Comparison of ENCODE assay signal across 27 cellular contexts in the genomic region with DNA sequence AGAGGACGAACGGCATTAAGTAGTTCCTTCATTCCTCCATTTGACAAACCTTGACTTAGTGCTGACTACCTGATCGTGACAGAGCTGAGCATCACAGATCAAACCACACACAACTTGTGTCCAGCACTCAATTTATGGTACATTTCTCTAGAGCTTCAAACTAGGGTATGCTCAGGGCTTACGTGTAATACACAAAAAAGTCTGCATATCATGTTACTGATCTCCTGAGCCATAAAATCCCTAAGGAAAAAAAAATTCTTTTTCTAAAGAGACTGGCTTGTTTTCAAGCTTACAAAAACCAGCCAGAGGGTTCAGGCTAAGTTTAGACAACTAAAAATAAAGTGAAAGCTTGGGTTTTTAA.
"Had no signal": no experiment of that assay in that cellular context is flagged by ENCODE, and none has a peak within 500 bp of the region (broad histone marks: within the 10 kb centered on the region; RNA-seq: fewer than 3 reads in every experiment).

No MANE protein-coding gene starts in this region.

- H3K4me1 Mint-ChIP-seq: activated CD4-positive, alpha-beta memory T cell treated with anti-CD3 and anti-CD28 coated beads, Interleukin-2, amount 10 ng/mL, durations not matched to agents 7 days and 5 days; activated CD4-positive, alpha-beta T cell treated with anti-CD3 and anti-CD28 coated beads, Interleukin-2, amount 10 ng/mL, durations not matched to agents 24 days and 14 days; activated naive CD4-positive, alpha-beta T cell treated with anti-CD3 and anti-CD28 coated beads, Interleukin-2, amount 10 ng/mL, durations not matched to agents 7 days and 5 days; brain; central memory CD8-positive, alpha-beta T cell; T-cell had no signal

- H3K27ac ChIP-seq: left ventricle myocardium inferior, neutrophil, ovary, psoas muscle, right atrium auricular region, upper lobe of left lung, VCaP had no signal

- DNase-seq: activated CD4-positive, alpha-beta memory T cell treated with anti-CD3 and anti-CD28 coated beads, Interleukin-2, amount 10 ng/mL, durations not matched to agents 7 days and 5 days; activated effector memory CD4-positive, alpha-beta T cell treated with Interleukin-2 at 50 U/mL for 16 hours; activated naive CD4-positive, alpha-beta T cell treated with anti-CD3 and anti-CD28 coated beads, Interleukin-2, amount 10 ng/mL, durations not matched to agents 7 days and 5 days; activated T-cell treated with anti-CD3 and anti-CD28 coated beads, Interleukin-2, amount 50 U/mL, for 72 hours; effector CD4-positive, alpha-beta T cell; erythroblast; foreskin fibroblast; immature natural killer cell; kidney glomerular epithelial cell; left ventricle myocardium inferior; ovary; psoas muscle; stimulated activated CD4-positive, alpha-beta T cell treated with anti-CD3 and anti-CD28 coated beads, Interleukin-4, amount 100 ng/mL, for 24 hours; T-cell; testis; upper lobe of left lung had no signal

- H3K9me3 Mint-ChIP-seq: activated CD4-positive, alpha-beta memory T cell treated with anti-CD3 and anti-CD28 coated beads, Interleukin-2, amount 10 ng/mL, durations not matched to agents 7 days and 5 days had no signal

- ATAC-seq: activated CD4-positive, CD25-positive, alpha-beta regulatory T cell treated with anti-CD3 and anti-CD28 coated beads, Interleukin-2, amount 50 U/mL, for 24 hours; activated T-cell treated with anti-CD3 and anti-CD28 coated beads, Interleukin-2, amount 50 U/mL, for 72 hours; natural killer cell treated with Interleukin-12 subunit alpha and Interleukin-12 subunit beta and Interleukin-15 and Interleukin-18, amount 100 ng/mL, for 72 hours; psoas muscle; T-cell had no signal

- H3K9me3 ChIP-seq: neutrophil, psoas muscle, testis had no signal

- H3K4me3 Mint-ChIP-seq: activated CD4-positive, alpha-beta memory T cell treated with anti-CD3 and anti-CD28 coated beads, Interleukin-2, amount 10 ng/mL, durations not matched to agents 7 days and 5 days; activated CD4-positive, alpha-beta T cell treated with anti-CD3 and anti-CD28 coated beads, Interleukin-2, amount 10 ng/mL, durations not matched to agents 24 days and 14 days; activated naive CD4-positive, alpha-beta T cell treated with anti-CD3 and anti-CD28 coated beads, Interleukin-2, amount 10 ng/mL, durations not matched to agents 7 days and 5 days; activated T-cell treated with anti-CD3 and anti-CD28 coated beads, Interleukin-2, amount 50 U/mL, for 72 hours; brain; central memory CD8-positive, alpha-beta T cell; immature natural killer cell; natural killer cell treated with Interleukin-12 subunit alpha and Interleukin-12 subunit beta and Interleukin-15 and Interleukin-18, amount 100 ng/mL, for 72 hours; stimulated activated naive CD8-positive, alpha-beta T cell treated with anti-CD3 and anti-CD28 coated beads, Interleukin-15, Interleukin-2, amounts not matched to agents 100 ng/mL and 50 ng/mL, for 24 hours; T-cell; T-helper 2 cell treated with Interferon-gamma antibody and Interleukin-4, amounts not matched to agents 5 μg/mL and 100 μg/mL, for 36 hours had no signal

- FAIRE-seq: endometrium had no signal

- H3K27ac Mint-ChIP-seq: activated CD4-positive, alpha-beta memory T cell treated with anti-CD3 and anti-CD28 coated beads, Interleukin-2, amount 10 ng/mL, durations not matched to agents 7 days and 5 days; activated CD4-positive, alpha-beta T cell treated with anti-CD3 and anti-CD28 coated beads, Interleukin-2, amount 10 ng/mL, durations not matched to agents 24 days and 14 days; activated naive CD4-positive, alpha-beta T cell treated with anti-CD3 and anti-CD28 coated beads, Interleukin-2, amount 10 ng/mL, durations not matched to agents 7 days and 5 days; activated T-cell treated with anti-CD3 and anti-CD28 coated beads, Interleukin-2, amount 50 U/mL, for 72 hours; immature natural killer cell; natural killer cell treated with Interleukin-12 subunit alpha and Interleukin-12 subunit beta and Interleukin-15 and Interleukin-18, amount 100 ng/mL, for 72 hours; stimulated activated naive CD8-positive, alpha-beta T cell treated with anti-CD3 and anti-CD28 coated beads, Interleukin-15, Interleukin-2, amounts not matched to agents 100 ng/mL and 50 ng/mL, for 24 hours; T-cell; T-helper 2 cell treated with Interferon-gamma antibody and Interleukin-4, amounts not matched to agents 5 μg/mL and 100 μg/mL, for 36 hours had no signal

- H3K4me3 ChIP-seq: left ventricle myocardium inferior, ovary, psoas muscle, right atrium auricular region, testis, upper lobe of left lung had no signal

- H3K4me1 ChIP-seq: left ventricle myocardium inferior, psoas muscle, right atrium auricular region, testis, upper lobe of left lung had no signal

- H3K36me3 ChIP-seq: left ventricle myocardium inferior, neutrophil, ovary, right atrium auricular region, upper lobe of left lung had no signal

- H3K36me3 Mint-ChIP-seq: activated naive CD4-positive, alpha-beta T cell treated with anti-CD3 and anti-CD28 coated beads, Interleukin-2, amount 10 ng/mL, durations not matched to agents 7 days and 5 days; brain; T-cell had no signal

- H3K27me3 ChIP-seq: neutrophil, ovary, right atrium auricular region, testis, upper lobe of left lung had no signal
